Comparison of ENCODE assay signal across 11 cellular contexts in genomic region chr22:38173156-38173906, GRCh38. TPM values are rescaled to one million over a fixed set of nuclear protein-coding genes. Genes with fewer than 3 reads are reported as not detected.
DNase-seq lines count a peak whose midpoint lies in the region; ATAC-seq and TF ChIP-seq lines count a peak whose summit lies in the region.
"Had no signal": no experiment of that assay in that cellular context is flagged by ENCODE, and none has a peak within 500 bp of the region (broad histone marks: within the 10 kb centered on the region; RNA-seq: fewer than 3 reads in every experiment).

No MANE protein-coding gene starts in this region.

- no peaks in the 10 kb centered on the region for H4K20me1 ChIP-seq in osteoblast (ENCODE audit: insufficient read depth, low read length)

- H3K27ac Mint-ChIP-seq in CD8-positive, alpha-beta T cell = peak overlapping the region; percentile 71
- peak overlapping the region; percentile 48 to 75 for H3K27ac Mint-ChIP-seq in T-cell

- intact Hi-C loops in CD8-positive, alpha-beta T cell (cut with DNase I, micrococcal nuclease) = no loop called here

- peaks cover 53% of the 10 kb centered on the region for H3K4me1 Mint-ChIP-seq in CD8-positive, alpha-beta T cell (ENCODE audit: low read depth)
- H3K4me1 Mint-ChIP-seq in T-cell = peaks cover 49 to 51% (median 50%) of the 10 kb centered on the region in 3 donors

- peak overlapping the region; percentile 0 for H2AFZ ChIP-seq in osteoblast (ENCODE audit: low read length)

- H3K4me3 ChIP-seq in CD8-positive, alpha-beta T cell (ENCODE audit: low read depth, low read length) = no peak overlapping the region
- H3K4me3 ChIP-seq in osteoblast (ENCODE audit: insufficient read depth, low read length) = no peak overlapping the region
- no peak overlapping the region for H3K4me3 ChIP-seq in H7 (ENCODE audit: insufficient read depth, low read depth, low read length)
- H3K4me3 ChIP-seq: MG63, testis had no signal

- no peak for ATAC-seq in CD8-positive, alpha-beta T cell
- ATAC-seq in T-cell (replicated peaks in 1 of 4) (no peak), HG03432 (IDR thresholded peaks at IDR 0.05; ENCODE audit: unreplicated experiment) (no peak)

- POLR2A ChIA-PET in CD8-positive, alpha-beta T cell (lab: Charles Lee) = no interaction called here
- POLR2A ChIA-PET in T-cell (lab: Charles Lee) = no interaction called here

- H3K4me3 Mint-ChIP-seq in CD8-positive, alpha-beta T cell = no peak overlapping the region
- peak overlapping the region in 1 of 3 donors; percentile 22 for H3K4me3 Mint-ChIP-seq in T-cell

- CTCF ChIA-PET in CD8-positive, alpha-beta T cell (lab: Charles Lee) = interaction anchor here (1.8 kb wide), 1 partner anchor 58 kb away, joined by 4 read pairs; no protein-coding TSS in a partner anchor
- CTCF ChIA-PET in T-cell (lab: Charles Lee) = interaction anchor here in 1 of 2 donors (0.6 kb wide), 1 partner anchor 11 kb away, joined by 4 read pairs; no protein-coding TSS in a partner anchor

- H3K36me3 ChIP-seq in CD8-positive, alpha-beta T cell (ENCODE audit: insufficient read depth, low read length) = peaks cover under 1% of the 10 kb centered on the region
- no peaks in the 10 kb centered on the region for H3K36me3 ChIP-seq in osteoblast (ENCODE audit: insufficient read depth, low read length)
- no peaks in the 10 kb centered on the region for H3K36me3 ChIP-seq in H7 (replicated peaks; ENCODE audit: control insufficient read depth, insufficient read depth, low read length)
- H3K36me3 ChIP-seq: MG63 had no signal

- H3K9me3 ChIP-seq in CD8-positive, alpha-beta T cell (ENCODE audit: low read length) = no peaks in the 10 kb centered on the region
- no peaks in the 10 kb centered on the region for H3K9me3 ChIP-seq in osteoblast (ENCODE audit: low read depth, low read length)
- H3K9me3 ChIP-seq: MG63, testis had no signal

- H3K36me3 Mint-ChIP-seq in CD8-positive, alpha-beta T cell = peaks cover 20% of the 10 kb centered on the region
- H3K36me3 Mint-ChIP-seq in T-cell = peaks cover 18% of the 10 kb centered on the region

- no peak overlapping the region for H3K27ac ChIP-seq in CD8-positive, alpha-beta T cell (ENCODE audit: low read depth, low read length)
- peak overlapping the region; percentile 47 for H3K27ac ChIP-seq in cingulate gyrus (ENCODE audit: low read depth, low read length)
- no peak overlapping the region for H3K27ac ChIP-seq in osteoblast (ENCODE audit: low read depth, low read length)
- H3K27ac ChIP-seq: testis had no signal

- no peaks in the 10 kb centered on the region for H3K27me3 ChIP-seq in CD8-positive, alpha-beta T cell (ENCODE audit: insufficient read depth, low read length)
- H3K27me3 ChIP-seq in osteoblast (ENCODE audit: insufficient read depth, low read length) (no peaks in the 10 kb centered on the region), H7 (ENCODE audit: control insufficient read depth, insufficient read depth, low read length) (no peaks in the 10 kb centered on the region)
- H3K27me3 ChIP-seq: MG63, testis had no signal

- H3K27me3 Mint-ChIP-seq in CD8-positive, alpha-beta T cell (ENCODE audit: low read depth) = no peaks in the 10 kb centered on the region
- H3K27me3 Mint-ChIP-seq in T-cell = no peaks in the 10 kb centered on the region
- H3K27me3 Mint-ChIP-seq: progenitor cell of endocrine pancreas had no signal

- H3K4me2 ChIP-seq in osteoblast (ENCODE audit: insufficient read depth, low read length) = no peak overlapping the region

- peaks cover 38% of the 10 kb centered on the region for H3K4me1 ChIP-seq in CD8-positive, alpha-beta T cell (ENCODE audit: insufficient read depth, low read length)
- peaks cover 32% of the 10 kb centered on the region for H3K4me1 ChIP-seq in osteoblast (ENCODE audit: insufficient read depth, low read length)

- no peak for DNase-seq in CD8-positive, alpha-beta T cell
- DNase-seq in T-cell (no peak), osteoblast (ENCODE audit: insufficient read length, low spot score, missing footprints) (no peak), H7 (no peak), G401 (ENCODE audit: low spot score) (no peak), NCI-H1930 (lab: John Stamatoyannopoulos, UW) (no peak)
- DNase-seq: MG63, testis had no signal

- in situ Hi-C loops in G401 (cut with HindIII; ENCODE audit: low sequenced_read_pairs) = no loop called here

- H3K79me2 ChIP-seq in osteoblast (ENCODE audit: insufficient read depth, low read length) = no peaks in the 10 kb centered on the region

- no peaks in the 10 kb centered on the region for H3K9me3 Mint-ChIP-seq in CD8-positive, alpha-beta T cell
- H3K9me3 Mint-ChIP-seq in T-cell = no peaks in the 10 kb centered on the region

- TF ChIP-seq CTCF in CD8-positive, alpha-beta T cell (IDR thresholded peaks at IDR 0.05) = no peak
- TF ChIP-seq CTCF in osteoblast (IDR thresholded peaks at IDR 0.05; ENCODE audit: extremely low read depth, low read depth, low read length) = no peak

RNA-seq across cellular contexts. Expression of gene PLA2G6, which starts 8.3 kb away (rescaled TPM):
- 10 to 100 TPM; 35.4 to 44.4 TPM for total RNA-seq in CD8-positive, alpha-beta T cell
- total RNA-seq in T-cell = 100 to 1,000 TPM in 4 of 5 donors, 10 to 100 TPM in 1; 93.6 to 197 (median 162) TPM
- 12.3 and 17.7 TPM in 2 replicates for total RNA-seq in osteoblast
- total RNA-seq in H7 (2014; rRNA removed; shearing (Covaris generic)) = 23.4 and 49.6 TPM in 2 replicates
- 11.4 TPM in 2 replicates for total RNA-seq in G401 (2014; rRNA removed; shearing (Covaris generic))

RNA-seq across cellular contexts. Expression of gene MAFF, which starts 28.5 kb away (rescaled TPM):
- 10 to 100 TPM; 87.6 to 91.2 TPM for total RNA-seq in CD8-positive, alpha-beta T cell
- total RNA-seq in T-cell = 10 to 100 TPM in 2 of 5 donors, 1 to 10 TPM in 3; 6.5 to 49.9 (median 9.6) TPM
- total RNA-seq in osteoblast = 16.5 and 22.4 TPM in 2 replicates
- 2.6 and 5.3 TPM in 2 replicates for total RNA-seq in H7 (2014; rRNA removed; shearing (Covaris generic))
- total RNA-seq in G401 (2014; rRNA removed; shearing (Covaris generic)) = 10.5 and 11.9 TPM in 2 replicates
